23 cellular contexts compared by ENCODE assay signal in genomic region chr18:77201508-77201907, GRCh38. TPM values are rescaled to one million over a fixed set of nuclear protein-coding genes. Genes with fewer than 3 reads are reported as not detected.
"Had no signal": no experiment of that assay in that cellular context is flagged by ENCODE, and none has a peak within 500 bp of the region (broad histone marks: within the 10 kb centered on the region; RNA-seq: fewer than 3 reads in every experiment).

No MANE protein-coding gene starts in this region.

- DNase-seq: activated CD4-positive, alpha-beta T cell treated with anti-CD3 and anti-CD28 coated beads for 48 hours; activated CD8-positive, alpha-beta T cell treated with anti-CD3 and anti-CD28 coated beads for 36 hours; activated gamma-delta T cell; activated T-cell treated with anti-CD3 and anti-CD28 coated beads, Interleukin-2, amount 50 U/mL, for 48 hours; cerebellar nuclear complex; effector memory CD4-positive, alpha-beta T cell; left ventricle myocardium inferior; naive thymus-derived CD8-positive, alpha-beta T cell; pancreas; sigmoid colon; stimulated activated CD4-positive, alpha-beta T cell treated with anti-CD3 and anti-CD28 coated beads, Interleukin-12 subunit alpha, Interleukin-12 subunit beta, amount 100 ng/mL, for 4 hours; stimulated activated CD4-positive, alpha-beta T cell treated with anti-CD3 and anti-CD28 coated beads, Interleukin-2, amount 100 ng/mL, for 24 hours; tibial artery; uterus had no signal

- ATAC-seq: activated CD8-positive, alpha-beta T cell treated with anti-CD3 and anti-CD28 coated beads for 36 hours; naive thymus-derived CD8-positive, alpha-beta T cell; pancreas; stimulated activated memory B cell treated with anti-CD40 and anti-IgM and Interleukin-4, amounts not matched to agents 10 μg/mL and 1 μg/mL and 100 μg/mL, for 72 hours had no signal

- H3K27me3 ChIP-seq: hepatocyte, pancreas, sigmoid colon, tibial artery, uterus had no signal

- H3K27ac ChIP-seq: epithelial cell of prostate, hepatocyte, left ventricle myocardium inferior, pancreas, sigmoid colon, tibial artery, uterus had no signal

- H3K4me1 ChIP-seq: pancreas, sigmoid colon, uterus had no signal

- H3K36me3 Mint-ChIP-seq: activated naive CD4-positive, alpha-beta T cell treated with anti-CD3 and anti-CD28 coated beads, Interleukin-2, amount 50 U/mL, for 72 hours; brain; naive thymus-derived CD8-positive, alpha-beta T cell; stimulated activated memory B cell treated with anti-CD40 and anti-IgM and Interleukin-4, amounts not matched to agents 10 μg/mL and 1 μg/mL and 100 μg/mL, for 72 hours had no signal

- H3K4me3 Mint-ChIP-seq: activated CD8-positive, alpha-beta T cell treated with anti-CD3 and anti-CD28 coated beads for 36 hours; brain; dendritic cell treated with granulocyte-macrophage colony-stimulating factor and Interleukin-4, amounts not matched to agents 40 ng/mL and 50 ng/mL, for 4 days; memory B cell; naive thymus-derived CD8-positive, alpha-beta T cell; stimulated activated memory B cell treated with anti-CD40 and anti-IgM and Interleukin-4, amounts not matched to agents 10 μg/mL and 1 μg/mL and 100 μg/mL, for 72 hours; T-helper 1 cell treated with Interleukin-12 subunit alpha and Interleukin-12 subunit beta and Interleukin-4 antibody, amounts not matched to agents 30 μg/mL and 1 μg/mL, for 36 hours had no signal

- H3K4me1 Mint-ChIP-seq: stimulated activated memory B cell treated with anti-CD40 and anti-IgM and Interleukin-4, amounts not matched to agents 10 μg/mL and 1 μg/mL and 100 μg/mL, for 72 hours had no signal

- H3K9me3 Mint-ChIP-seq: activated CD8-positive, alpha-beta T cell treated with anti-CD3 and anti-CD28 coated beads for 36 hours; brain; dendritic cell treated with granulocyte-macrophage colony-stimulating factor and Interleukin-4, amounts not matched to agents 40 ng/mL and 50 ng/mL, for 4 days; memory B cell; naive thymus-derived CD8-positive, alpha-beta T cell; stimulated activated memory B cell treated with anti-CD40 and anti-IgM and Interleukin-4, amounts not matched to agents 10 μg/mL and 1 μg/mL and 100 μg/mL, for 72 hours; T-helper 1 cell treated with Interleukin-12 subunit alpha and Interleukin-12 subunit beta and Interleukin-4 antibody, amounts not matched to agents 30 μg/mL and 1 μg/mL, for 36 hours had no signal

- H3K27ac Mint-ChIP-seq: activated CD8-positive, alpha-beta T cell treated with anti-CD3 and anti-CD28 coated beads for 36 hours; activated naive CD4-positive, alpha-beta T cell treated with anti-CD3 and anti-CD28 coated beads, Interleukin-2, amount 50 U/mL, for 72 hours; dendritic cell treated with granulocyte-macrophage colony-stimulating factor and Interleukin-4, amounts not matched to agents 40 ng/mL and 50 ng/mL, for 4 days; memory B cell; naive thymus-derived CD8-positive, alpha-beta T cell; stimulated activated memory B cell treated with anti-CD40 and anti-IgM and Interleukin-4, amounts not matched to agents 10 μg/mL and 1 μg/mL and 100 μg/mL, for 72 hours; T-helper 1 cell treated with Interleukin-12 subunit alpha and Interleukin-12 subunit beta and Interleukin-4 antibody, amounts not matched to agents 30 μg/mL and 1 μg/mL, for 36 hours had no signal

- H3K27me3 Mint-ChIP-seq: activated CD8-positive, alpha-beta T cell treated with anti-CD3 and anti-CD28 coated beads for 36 hours had no signal

RNA-seq across cellular contexts. Expression of gene GALR1, which starts 48.1 kb away (rescaled TPM):
- total RNA-seq: activated CD8-positive, alpha-beta T cell treated with anti-CD3 and anti-CD28 coated beads for 36 hours; activated naive CD4-positive, alpha-beta T cell treated with anti-CD3 and anti-CD28 coated beads, Interleukin-2, amount 50 U/mL, for 72 hours; naive thymus-derived CD8-positive, alpha-beta T cell had no signal
- polyA plus RNA-seq: hepatocyte; keratinocyte; naive thymus-derived CD8-positive, alpha-beta T cell had no signal
